Comparison of ENCODE assay signal across 8 cellular contexts in genomic region chr11:10302744-10303557, GRCh38. TPM values are rescaled to one million over a fixed set of nuclear protein-coding genes. Genes with fewer than 3 reads are reported as not detected.
DNase-seq lines count a peak whose midpoint lies in the region; ATAC-seq and TF ChIP-seq lines count a peak whose summit lies in the region.

No MANE protein-coding gene starts in this region.

- no peaks in the 10 kb centered on the region for H3K9me3 Mint-ChIP-seq in activated T-cell treated with anti-CD3 and anti-CD28 coated beads, Interleukin-2, amount 50 U/mL, for 72 hours

- H3K4me1 Mint-ChIP-seq in activated T-cell treated with anti-CD3 and anti-CD28 coated beads, Interleukin-2, amount 50 U/mL, for 72 hours (ENCODE audit: low read depth) = peaks cover 62% of the 10 kb centered on the region

- peaks cover 0 to 2% of the 10 kb centered on the region in 2 donors for H3K36me3 ChIP-seq in esophagus (ENCODE audit: control insufficient read depth in 2 of 2, insufficient read depth in 2 of 2, low read length in 1 of 2)
- H3K36me3 ChIP-seq in subcutaneous abdominal adipose tissue (ENCODE audit: control insufficient read depth in 5 of 5, insufficient read depth in 5 of 5, low read length in 5 of 5) = peaks cover 0 to 14% (median 2%) of the 10 kb centered on the region in 5 donors

- peak overlapping the region; percentile 92 to 93 for H3K4me3 Mint-ChIP-seq in activated T-cell treated with anti-CD3 and anti-CD28 coated beads, Interleukin-2, amount 50 U/mL, for 72 hours

- H3K27ac ChIP-seq in 22Rv1 (peak overlapping the region; percentile 86), esophagus (ENCODE audit: low read depth in 2 of 2, low read length in 1 of 2) (peak overlapping the region; percentile 92 to 93), subcutaneous abdominal adipose tissue (ENCODE audit: low read depth, low read length) (peak overlapping the region; percentile 94)

- peak; percentile 60 for DNase-seq in GM13976 (ENCODE audit: low spot score)
- peak; percentile 77 for DNase-seq in NCI-H774 (lab: John Stamatoyannopoulos, UW)
- DNase-seq in activated T-cell treated with anti-CD3 and anti-CD28 coated beads, Interleukin-2, amount 50 U/mL, for 72 hours = peak; percentile 70 to 78
- DNase-seq in mucosa of gallbladder (ENCODE audit: low spot score) = peak; percentile 91
- no peak for DNase-seq in SKM-1 (lab: John Stamatoyannopoulos, UW; ENCODE audit: unreplicated experiment)

- peak overlapping the region; percentile 44 to 89 (median 82) for H3K9ac ChIP-seq in subcutaneous abdominal adipose tissue (ENCODE audit: low read length in 5 of 5)

- 1 to 2% methylated on average over 46 to 56 of the region's 56 CpGs for WGBS in esophagus, 2 donors

- no peaks in the 10 kb centered on the region for H3K27me3 ChIP-seq in esophagus (ENCODE audit: control insufficient read depth in 1 of 2, insufficient read depth in 2 of 2, low read length in 2 of 2)
- no peaks in the 10 kb centered on the region for H3K27me3 ChIP-seq in subcutaneous abdominal adipose tissue (ENCODE audit: control insufficient read depth in 5 of 5, insufficient read depth in 4 of 5, low read length in 5 of 5)

- peaks cover 3 to 6% of the 10 kb centered on the region in 2 donors for H3K36me3 Mint-ChIP-seq in activated T-cell treated with anti-CD3 and anti-CD28 coated beads, Interleukin-2, amount 50 U/mL, for 72 hours (ENCODE audit: insufficient read depth in 2 of 2)

- peak overlapping the region; percentile 44 for H3K27ac Mint-ChIP-seq in activated T-cell treated with anti-CD3 and anti-CD28 coated beads, Interleukin-2, amount 50 U/mL, for 72 hours

- peaks cover 84% of the 10 kb centered on the region for H3K27me3 Mint-ChIP-seq in activated T-cell treated with anti-CD3 and anti-CD28 coated beads, Interleukin-2, amount 50 U/mL, for 72 hours (ENCODE audit: low read depth)

- peak overlapping the region; percentile 83 to 89 for H3K4me3 ChIP-seq in esophagus (ENCODE audit: low read depth in 1 of 2, low read length in 2 of 2)
- peak overlapping the region; percentile 80 to 97 (median 96) for H3K4me3 ChIP-seq in subcutaneous abdominal adipose tissue (ENCODE audit: low read depth in 1 of 5, low read length in 5 of 5)

- peak in 1 of 2 donors; percentile 25 for ATAC-seq in activated T-cell treated with anti-CD3 and anti-CD28 coated beads, Interleukin-2, amount 50 U/mL, for 72 hours (replicated peaks in 1 of 2)

- TF ChIP-seq CTCF in 22Rv1 (IDR thresholded peaks at IDR 0.05) (0 out of 2 replicates have a peak, but pooled peaks have one; percentile 4), GM13976 (IDR thresholded peaks at IDR 0.05; ENCODE audit: borderline replicate concordance, control extremely low read depth, extremely low read depth, insufficient read depth, missing control alignments) (no peak)

- in situ Hi-C loops in GM13976 (cut with MboI; ENCODE audit: low sequenced_read_pairs, unreplicated experiment) = loop anchor here (25.0 kb wide), 2 partner anchors 316 to 441 kb away; no protein-coding TSS in a partner anchor

- H3K4me1 ChIP-seq in esophagus (ENCODE audit: control insufficient read depth in 2 of 2, insufficient read depth in 2 of 2, low read length in 1 of 2) (peaks cover 0 to 12% of the 10 kb centered on the region in 2 donors), subcutaneous abdominal adipose tissue (ENCODE audit: control insufficient read depth in 5 of 5, insufficient read depth in 5 of 5, low read length in 5 of 5) (peaks cover 2 to 59% (median 41%) of the 10 kb centered on the region in 5 donors)

- H3K9me3 ChIP-seq in esophagus (ENCODE audit: control insufficient read depth in 2 of 2, insufficient read depth in 1 of 2, low read depth in 1 of 2, low read length in 1 of 2) (no peaks in the 10 kb centered on the region), subcutaneous abdominal adipose tissue (ENCODE audit: control insufficient read depth in 5 of 5, low read length in 5 of 5) (no peaks in the 10 kb centered on the region)

RNA-seq across cellular contexts. Expression of gene ADM, which starts 1.9 kb away (rescaled TPM):
- 1 to 10 TPM; 2.0 to 4.6 TPM for total RNA-seq in activated T-cell treated with anti-CD3 and anti-CD28 coated beads, Interleukin-2, amount 50 U/mL, for 72 hours
- 10 to 100 TPM; 33.9 to 52.1 TPM for polyA plus RNA-seq in esophagus
- 27.2 TPM for total RNA-seq in mucosa of gallbladder

RNA-seq across cellular contexts. Expression of gene SBF2, which starts 8.9 kb away (rescaled TPM):
- 10 to 100 TPM; 13.4 to 28.8 TPM for total RNA-seq in activated T-cell treated with anti-CD3 and anti-CD28 coated beads, Interleukin-2, amount 50 U/mL, for 72 hours
- 10 to 100 TPM in 1 of 2 donors, 1 to 10 TPM in 1; 8.5 to 12.1 TPM for polyA plus RNA-seq in esophagus
- total RNA-seq in mucosa of gallbladder = 53.1 TPM
